Comparison of ENCODE assay signal across 3 cellular contexts in the genomic region with DNA sequence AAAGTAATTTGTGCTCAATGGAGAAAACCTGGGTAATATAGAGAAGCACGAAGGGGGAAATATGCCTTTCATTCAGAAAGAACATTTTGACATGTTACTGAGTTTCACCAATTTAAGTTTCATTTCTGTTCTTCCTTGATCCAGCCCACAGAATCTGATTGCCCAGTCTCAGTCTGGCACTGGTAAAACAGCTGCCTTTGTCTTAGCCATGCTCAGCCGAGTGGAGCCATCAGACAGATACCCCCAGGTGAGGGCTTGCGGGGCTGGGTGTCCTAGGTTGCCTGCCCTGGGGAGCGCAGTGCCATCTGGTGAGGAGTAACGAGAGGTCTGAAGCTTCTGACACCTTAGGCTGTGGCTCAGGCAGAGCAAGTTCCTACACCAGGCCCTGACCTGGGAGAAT.
TF ChIP-seq lines count a peak whose summit lies in the region.

No MANE protein-coding gene starts in this region.

TF ChIP-seq in HepG2, 621 proteins besides CTCF, POLR2A, EP300 and RAD21 (continues in another document):
- no peak for TF ChIP-seq SOX6 (IDR thresholded peaks at IDR 0.05)
- no peak for TF ChIP-seq SOX6 (CRISPR knock-in tag; IDR thresholded peaks at IDR 0.05)
- TF ChIP-seq SOX5 (CRISPR knock-in tag; IDR thresholded peaks at IDR 0.05; ENCODE audit: borderline replicate concordance), result no peak
- no peak for TF ChIP-seq HNF4A (CRISPR knock-in tag; IDR thresholded peaks at IDR 0.05)
- no peak for TF ChIP-seq CAMTA2 (CRISPR knock-in tag; IDR thresholded peaks at IDR 0.05; ENCODE audit: borderline replicate concordance)
- no peak for TF ChIP-seq PAF1 (CRISPR knock-in tag; IDR thresholded peaks at IDR 0.05)
- TF ChIP-seq ELK4 (CRISPR knock-in tag; IDR thresholded peaks at IDR 0.05; ENCODE audit: borderline replicate concordance), result no peak
- TF ChIP-seq, protein P1, sequence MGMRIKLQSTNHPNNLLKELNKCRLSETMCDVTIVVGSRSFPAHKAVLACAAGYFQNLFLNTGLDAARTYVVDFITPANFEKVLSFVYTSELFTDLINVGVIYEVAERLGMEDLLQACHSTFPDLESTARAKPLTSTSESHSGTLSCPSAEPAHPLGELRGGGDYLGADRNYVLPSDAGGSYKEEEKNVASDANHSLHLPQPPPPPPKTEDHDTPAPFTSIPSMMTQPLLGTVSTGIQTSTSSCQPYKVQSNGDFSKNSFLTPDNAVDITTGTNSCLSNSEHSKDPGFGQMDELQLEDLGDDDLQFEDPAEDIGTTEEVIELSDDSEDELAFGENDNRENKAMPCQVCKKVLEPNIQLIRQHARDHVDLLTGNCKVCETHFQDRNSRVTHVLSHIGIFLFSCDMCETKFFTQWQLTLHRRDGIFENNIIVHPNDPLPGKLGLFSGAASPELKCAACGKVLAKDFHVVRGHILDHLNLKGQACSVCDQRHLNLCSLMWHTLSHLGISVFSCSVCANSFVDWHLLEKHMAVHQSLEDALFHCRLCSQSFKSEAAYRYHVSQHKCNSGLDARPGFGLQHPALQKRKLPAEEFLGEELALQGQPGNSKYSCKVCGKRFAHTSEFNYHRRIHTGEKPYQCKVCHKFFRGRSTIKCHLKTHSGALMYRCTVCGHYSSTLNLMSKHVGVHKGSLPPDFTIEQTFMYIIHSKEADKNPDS (CRISPR knock-in tag; IDR thresholded peaks at IDR 0.05), result no peak
- no peak for TF ChIP-seq ATF7 (IDR thresholded peaks at IDR 0.05)
- no peak for TF ChIP-seq ATF7 (CRISPR knock-in tag; IDR thresholded peaks at IDR 0.05)
- no peak for TF ChIP-seq ZNF17 (CRISPR knock-in tag; IDR thresholded peaks at IDR 0.05)
- TF ChIP-seq SIN3A (IDR thresholded peaks at IDR 0.05; ENCODE audit: borderline replicate concordance, low read depth, low read length), result no peak
- no peak for TF ChIP-seq ATF7-NPFF (CRISPR knock-in tag; IDR thresholded peaks at IDR 0.05; ENCODE audit: low read depth)
- TF ChIP-seq ZNF503 (CRISPR knock-in tag; IDR thresholded peaks at IDR 0.05), result no peak
- no peak for TF ChIP-seq WIZ (CRISPR knock-in tag; IDR thresholded peaks at IDR 0.05)
- TF ChIP-seq ADNP (CRISPR knock-in tag; IDR thresholded peaks at IDR 0.05), result no peak
- no peak for TF ChIP-seq MAFF (IDR thresholded peaks at IDR 0.05; ENCODE audit: low read depth, low read length)

TF ChIP-seq in GM23338, 12 proteins besides CTCF, POLR2A, EP300 and RAD21 (continues in another document):
- no peak for TF ChIP-seq EZH2 (IDR thresholded peaks at IDR 0.05; ENCODE audit: low read depth, unreplicated experiment)
- TF ChIP-seq ZNF331 (CRISPR knock-in tag; IDR thresholded peaks at IDR 0.05; ENCODE audit: low read depth), result no peak
- no peak for TF ChIP-seq JUNB (IDR thresholded peaks at IDR 0.05; ENCODE audit: unreplicated experiment)
- no peak for TF ChIP-seq ZNF462 (CRISPR knock-in tag; IDR thresholded peaks at IDR 0.05)
- TF ChIP-seq ZNF114 (CRISPR knock-in tag; IDR thresholded peaks at IDR 0.05), result no peak
- no peak for TF ChIP-seq POLR2AphosphoS5 (IDR thresholded peaks at IDR 0.05; ENCODE audit: low read depth)
- no peak for TF ChIP-seq CREB1 (CRISPR knock-in tag; IDR thresholded peaks at IDR 0.05; ENCODE audit: low read depth)
- TF ChIP-seq, protein P2, sequence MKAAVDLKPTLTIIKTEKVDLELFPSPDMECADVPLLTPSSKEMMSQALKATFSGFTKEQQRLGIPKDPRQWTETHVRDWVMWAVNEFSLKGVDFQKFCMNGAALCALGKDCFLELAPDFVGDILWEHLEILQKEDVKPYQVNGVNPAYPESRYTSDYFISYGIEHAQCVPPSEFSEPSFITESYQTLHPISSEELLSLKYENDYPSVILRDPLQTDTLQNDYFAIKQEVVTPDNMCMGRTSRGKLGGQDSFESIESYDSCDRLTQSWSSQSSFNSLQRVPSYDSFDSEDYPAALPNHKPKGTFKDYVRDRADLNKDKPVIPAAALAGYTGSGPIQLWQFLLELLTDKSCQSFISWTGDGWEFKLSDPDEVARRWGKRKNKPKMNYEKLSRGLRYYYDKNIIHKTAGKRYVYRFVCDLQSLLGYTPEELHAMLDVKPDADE (IDR thresholded peaks at IDR 0.05), result no peak
- no peak for TF ChIP-seq EZH2phosphoT487 (IDR thresholded peaks at IDR 0.05; ENCODE audit: unreplicated experiment)
- no peak for TF ChIP-seq STAT1 (IDR thresholded peaks at IDR 0.05; ENCODE audit: unreplicated experiment)
- TF ChIP-seq NANOG (IDR thresholded peaks at IDR 0.05; ENCODE audit: borderline replicate concordance), result no peak

TF ChIP-seq in WTC11, 78 proteins besides CTCF, POLR2A, EP300 and RAD21:
- TF ChIP-seq, protein P3, sequence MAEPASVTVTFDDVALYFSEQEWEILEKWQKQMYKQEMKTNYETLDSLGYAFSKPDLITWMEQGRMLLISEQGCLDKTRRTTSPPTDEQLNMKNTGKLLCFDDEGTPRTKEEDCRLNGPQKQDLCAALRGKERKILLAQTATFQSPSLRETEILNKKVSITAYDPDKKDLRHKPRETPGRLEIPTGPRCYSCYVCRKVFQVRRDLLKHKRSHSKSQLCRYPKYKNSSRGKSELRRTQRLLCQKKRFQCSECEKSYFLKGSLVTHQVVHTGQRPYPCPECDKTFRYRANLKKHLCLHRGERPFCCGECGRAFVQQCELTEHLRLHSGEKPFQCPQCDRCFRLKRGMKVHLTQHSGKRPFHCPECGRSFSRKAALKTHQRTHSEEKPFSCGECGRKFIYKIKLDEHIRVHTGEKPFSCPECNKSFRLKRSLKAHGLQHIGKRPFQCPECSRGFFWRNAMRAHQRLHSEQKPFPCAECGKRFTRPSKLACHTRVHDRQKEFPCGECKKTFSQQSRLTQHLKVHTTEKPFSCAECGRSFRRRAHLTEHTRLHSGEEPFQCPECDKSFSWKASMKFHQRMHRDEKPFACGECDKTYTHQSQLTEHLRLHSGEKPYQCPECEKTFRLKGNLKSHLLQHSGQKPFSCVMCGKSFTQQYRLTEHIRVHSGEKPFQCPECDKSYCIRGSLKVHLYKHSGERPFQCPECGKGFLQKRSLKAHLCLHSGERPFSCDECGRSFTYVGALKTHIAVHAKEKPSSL (CRISPR knock-in tag; conservative IDR thresholded peaks at IDR 0.05), result no peak
- TF ChIP-seq, protein P4, sequence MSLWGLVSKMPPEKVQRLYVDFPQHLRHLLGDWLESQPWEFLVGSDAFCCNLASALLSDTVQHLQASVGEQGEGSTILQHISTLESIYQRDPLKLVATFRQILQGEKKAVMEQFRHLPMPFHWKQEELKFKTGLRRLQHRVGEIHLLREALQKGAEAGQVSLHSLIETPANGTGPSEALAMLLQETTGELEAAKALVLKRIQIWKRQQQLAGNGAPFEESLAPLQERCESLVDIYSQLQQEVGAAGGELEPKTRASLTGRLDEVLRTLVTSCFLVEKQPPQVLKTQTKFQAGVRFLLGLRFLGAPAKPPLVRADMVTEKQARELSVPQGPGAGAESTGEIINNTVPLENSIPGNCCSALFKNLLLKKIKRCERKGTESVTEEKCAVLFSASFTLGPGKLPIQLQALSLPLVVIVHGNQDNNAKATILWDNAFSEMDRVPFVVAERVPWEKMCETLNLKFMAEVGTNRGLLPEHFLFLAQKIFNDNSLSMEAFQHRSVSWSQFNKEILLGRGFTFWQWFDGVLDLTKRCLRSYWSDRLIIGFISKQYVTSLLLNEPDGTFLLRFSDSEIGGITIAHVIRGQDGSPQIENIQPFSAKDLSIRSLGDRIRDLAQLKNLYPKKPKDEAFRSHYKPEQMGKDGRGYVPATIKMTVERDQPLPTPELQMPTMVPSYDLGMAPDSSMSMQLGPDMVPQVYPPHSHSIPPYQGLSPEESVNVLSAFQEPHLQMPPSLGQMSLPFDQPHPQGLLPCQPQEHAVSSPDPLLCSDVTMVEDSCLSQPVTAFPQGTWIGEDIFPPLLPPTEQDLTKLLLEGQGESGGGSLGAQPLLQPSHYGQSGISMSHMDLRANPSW (CRISPR knock-in tag; conservative IDR thresholded peaks at IDR 0.05; ENCODE audit: low read depth), result no peak
- TF ChIP-seq CREB1 (CRISPR knock-in tag; IDR thresholded peaks at IDR 0.05) (no peak), JUN (CRISPR knock-in tag; IDR thresholded peaks at IDR 0.05) (no peak), FOXP1 (CRISPR knock-in tag; IDR thresholded peaks at IDR 0.05; ENCODE audit: borderline replicate concordance) (no peak), FOXK1 (CRISPR knock-in tag; IDR thresholded peaks at IDR 0.05) (no peak), PRRX2 (CRISPR knock-in tag; IDR thresholded peaks at IDR 0.05) (no peak), KAT7 (CRISPR knock-in tag; IDR thresholded peaks at IDR 0.05; ENCODE audit: borderline replicate concordance) (no peak), E2F1 (CRISPR knock-in tag; IDR thresholded peaks at IDR 0.05) (no peak), AFF4 (CRISPR knock-in tag; IDR thresholded peaks at IDR 0.05; ENCODE audit: borderline replicate concordance) (no peak), ZMAT4 (CRISPR knock-in tag; IDR thresholded peaks at IDR 0.05) (no peak), ELF4 (CRISPR knock-in tag; IDR thresholded peaks at IDR 0.05; ENCODE audit: low read depth) (no peak)
- TF ChIP-seq, protein P5, sequence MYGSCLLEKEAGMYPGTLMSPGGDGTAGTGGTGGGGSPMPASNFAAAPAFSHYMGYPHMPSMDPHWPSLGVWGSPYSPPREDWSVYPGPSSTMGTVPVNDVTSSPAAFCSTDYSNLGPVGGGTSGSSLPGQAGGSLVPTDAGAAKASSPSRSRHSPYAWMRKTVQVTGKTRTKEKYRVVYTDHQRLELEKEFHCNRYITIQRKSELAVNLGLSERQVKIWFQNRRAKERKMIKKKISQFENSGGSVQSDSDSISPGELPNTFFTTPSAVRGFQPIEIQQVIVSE (CRISPR knock-in tag; IDR thresholded peaks at IDR 0.05; ENCODE audit: borderline replicate concordance), result no peak
- TF ChIP-seq, protein P6, sequence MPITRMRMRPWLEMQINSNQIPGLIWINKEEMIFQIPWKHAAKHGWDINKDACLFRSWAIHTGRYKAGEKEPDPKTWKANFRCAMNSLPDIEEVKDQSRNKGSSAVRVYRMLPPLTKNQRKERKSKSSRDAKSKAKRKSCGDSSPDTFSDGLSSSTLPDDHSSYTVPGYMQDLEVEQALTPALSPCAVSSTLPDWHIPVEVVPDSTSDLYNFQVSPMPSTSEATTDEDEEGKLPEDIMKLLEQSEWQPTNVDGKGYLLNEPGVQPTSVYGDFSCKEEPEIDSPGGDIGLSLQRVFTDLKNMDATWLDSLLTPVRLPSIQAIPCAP (CRISPR knock-in tag; IDR thresholded peaks at IDR 0.05), result no peak
